ENCODE assay signal across 1 cellular context in genomic region chr19:45879971-45880370, GRCh38.
TF ChIP-seq lines count a peak whose summit lies in the region.

No MANE protein-coding gene starts in this region.

TF ChIP-seq in H1, 55 proteins besides CTCF, POLR2A, EP300 and RAD21:
- TF ChIP-seq CEBPB (IDR thresholded peaks at IDR 0.05; ENCODE audit: low read depth, low read length): no peak
- no peak for TF ChIP-seq CHD1 (IDR thresholded peaks at IDR 0.05; ENCODE audit: low read depth, low read length)
- TF ChIP-seq POU5F1 (IDR thresholded peaks at IDR 0.05; ENCODE audit: low read depth, low read length): no peak
- TF ChIP-seq TAF7 (optimal IDR thresholded peaks at IDR 0.05; ENCODE audit: borderline replicate concordance, low read depth, low read length): no peak
- TF ChIP-seq BACH1 (IDR thresholded peaks at IDR 0.05; ENCODE audit: low read length): no peak
- TF ChIP-seq FOSL1 (IDR thresholded peaks at IDR 0.05; ENCODE audit: insufficient read depth, low read depth, low read length): no peak
- TF ChIP-seq RNF2 (IDR thresholded peaks at IDR 0.05; ENCODE audit: borderline replicate concordance, low read depth, low read length, missing control alignments, poor library complexity, severe bottlenecking): no peak
- TF ChIP-seq NRF1 (IDR thresholded peaks at IDR 0.05; ENCODE audit: low read depth, low read length): no peak
- TF ChIP-seq ATF3 (IDR thresholded peaks at IDR 0.05; ENCODE audit: insufficient read depth, low read depth, low read length): no peak
- TF ChIP-seq ATF2 (IDR thresholded peaks at IDR 0.05; ENCODE audit: low read length): no peak
- TF ChIP-seq RXRA (IDR thresholded peaks at IDR 0.05; ENCODE audit: insufficient read depth, low read depth, low read length): no peak
- no peak for TF ChIP-seq SP2 (IDR thresholded peaks at IDR 0.05; ENCODE audit: low read length)
